Comparison of ENCODE assay signal across 28 cellular contexts in the genomic region with DNA sequence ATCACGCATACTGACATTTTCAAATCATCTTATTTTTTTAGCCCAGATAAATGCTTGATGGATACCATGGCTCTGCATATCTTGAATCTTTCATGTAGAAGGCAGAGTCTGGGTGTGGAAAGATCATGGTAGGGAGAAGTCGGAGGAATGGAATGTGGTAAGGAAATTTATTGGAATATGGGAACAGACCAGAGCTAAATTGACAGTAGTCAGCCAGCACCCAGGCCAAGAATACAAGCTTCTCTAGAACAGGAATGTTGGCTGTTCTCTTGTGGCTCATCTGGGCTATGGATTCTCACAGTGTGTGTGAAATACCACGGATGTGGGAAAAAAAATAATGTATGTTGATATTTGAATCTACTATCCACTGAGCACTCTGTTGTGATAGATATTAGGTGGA.
DNase-seq lines count a peak whose midpoint lies in the region; ATAC-seq, FAIRE-seq and TF ChIP-seq lines count a peak whose summit lies in the region.
"Had no signal": no experiment of that assay in that cellular context is flagged by ENCODE, and none has a peak within 500 bp of the region (broad histone marks: within the 10 kb centered on the region; RNA-seq: fewer than 3 reads in every experiment).

No MANE protein-coding gene starts in this region.

- ATAC-seq in GM21529 (IDR thresholded peaks at IDR 0.05; ENCODE audit: unreplicated experiment): no peak
- ATAC-seq: effector memory CD8-positive, alpha-beta T cell; left lobe of liver; T-helper 17 cell; upper lobe of right lung had no signal

- FAIRE-seq in H54 (lab: Jason Lieb, UNC): peak; percentile 65
- FAIRE-seq in RCC 7860 (lab: Jason Lieb, UNC): no peak
- FAIRE-seq: bronchial epithelial cell, frontal cortex, GM19239 had no signal

- DNase-seq in H54 (ENCODE audit: insufficient read length, low spot score) (no peak), amniotic epithelial cell (ENCODE audit: low read depth) (peak; percentile 20), hepatic stellate cell (ENCODE audit: low spot score) (peak; percentile 7), RCC 7860 (ENCODE audit: low spot score) (no peak)
- no peak for DNase-seq in stimulated activated CD4-positive, alpha-beta T cell treated with anti-CD3 and anti-CD28 coated beads, Interleukin-15, amount 100 ng/mL, for 24 hours
- no peak for DNase-seq in central memory CD4-positive, alpha-beta T cell
- DNase-seq: activated CD4-positive, alpha-beta T cell treated with anti-CD3 and anti-CD28 coated beads, Interleukin-2, amount 10 ng/mL, durations not matched to agents 24 days and 14 days; activated naive CD4-positive, alpha-beta T cell treated with Interleukin-2 at 50 U/mL for 16 hours; activated T-cell treated with anti-CD3 and anti-CD28 coated beads, Interleukin-2, amount 50 U/mL, for 24 hours; CD8-positive, alpha-beta memory T cell; DMS153; effector memory CD8-positive, alpha-beta T cell; GF-D8; H9; NCI-H1105 treated with DMSO at 0.1 percent for 48 hours; NCI-H2081; NCI-H2227 treated with DMSO at 0.1 percent for 48 hours; NCI-H748 treated with DMSO at 0.1 percent for 48 hours; RPMI8226; sigmoid colon; stimulated activated naive CD4-positive, alpha-beta T cell; T-helper 17 cell; upper lobe of right lung had no signal

- no peak for TF ChIP-seq POLR2A in H54 (IDR thresholded peaks at IDR 0.05; ENCODE audit: low read depth, low read length)

Comparison
In these comparisons a context has a peak if more than half of its experiments do, and no peak if none do; other contexts are left out.
1. DNase-seq: peak in amniotic epithelial cell (single experiment) and hepatic stellate cell (single experiment); none in H54 (single experiment), stimulated activated CD4-positive, alpha-beta T cell treated with anti-CD3 and anti-CD28 coated beads, Interleukin-15, amount 100 ng/mL, for 24 hours (single experiment), central memory CD4-positive, alpha-beta T cell (single experiment) and RCC 7860 (single experiment).